In the genomic region with DNA sequence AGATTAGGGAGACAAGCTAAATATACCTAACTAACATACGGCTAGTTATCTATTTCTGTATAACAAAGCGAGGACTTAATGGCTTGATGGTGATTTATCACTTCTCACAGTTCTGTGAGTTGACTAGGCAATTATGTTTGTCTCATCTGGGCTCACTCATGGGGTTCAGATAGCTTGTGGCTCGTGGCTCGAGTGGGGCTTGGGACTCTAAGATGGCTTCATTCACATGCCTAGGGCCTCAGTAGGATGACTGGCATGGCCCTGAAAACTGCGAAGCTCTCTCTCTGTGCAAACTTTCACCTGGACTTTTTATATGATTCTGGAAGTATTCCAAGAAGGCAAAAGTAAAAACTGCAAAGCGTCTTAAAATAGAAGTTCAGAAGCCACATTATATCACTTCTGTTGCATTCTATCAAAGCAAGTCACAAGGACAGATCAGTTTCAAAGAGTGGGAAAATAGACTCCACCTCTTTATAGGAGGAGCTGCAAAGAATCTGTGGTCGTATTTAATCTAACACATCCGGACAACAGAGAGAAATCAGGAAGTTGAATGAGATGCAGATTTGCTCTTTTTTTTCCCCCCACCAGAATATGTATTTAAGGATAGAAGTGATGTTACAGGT, we compare ENCODE assay signal across 14 cellular contexts.
A peak's percentile ranks its signal among the peaks of the same experiment; 100 is the strongest.
DNase-seq lines count a peak whose midpoint lies in the region; ATAC-seq and TF ChIP-seq lines count a peak whose summit lies in the region.
"Had no signal": no experiment of that assay in that cellular context is flagged by ENCODE, and none has a peak within 500 bp of the region (broad histone marks: within the 10 kb centered on the region; RNA-seq: fewer than 3 reads in every experiment).

No MANE protein-coding gene starts in this region.

- TF ChIP-seq EP300 in suprapubic skin (IDR thresholded peaks at IDR 0.05), result no peak

- intact Hi-C loops in activated naive CD4-positive, alpha-beta T cell treated with anti-CD3 and anti-CD28 coated beads for 36 hours (cut with micrococcal nuclease), result loop anchor here (1.0 to 10.0 kb wide), 4 partner anchors 72 to 830 kb away; a partner anchor contains a TSS
- intact Hi-C loops in spleen (cut with DNase I; ENCODE audit: low total_unique reads), result loop anchor here (5.0 to 10.0 kb wide), 2 partner anchors 372 to 490 kb away; a partner anchor contains a TSS

- 44 to 56% (median 51%) methylated on average over 8 of the region's 8 CpGs for WGBS in spleen, 5 donors
- 71% methylated on average over 8 of the region's 8 CpGs for WGBS in suprapubic skin

- peaks cover 25 to 68% (median 36%) of the 10 kb centered on the region in 6 donors for H3K4me1 ChIP-seq in spleen
- H3K4me1 ChIP-seq in suprapubic skin, result peaks cover 22% of the 10 kb centered on the region

- H3K9me3 Mint-ChIP-seq in activated naive CD4-positive, alpha-beta T cell treated with anti-CD3 and anti-CD28 coated beads for 36 hours, result no peaks in the 10 kb centered on the region
- peaks cover 6% of the 10 kb centered on the region for H3K9me3 Mint-ChIP-seq in chondrocyte (ENCODE audit: low read depth)

- no peak for TF ChIP-seq CTCF in chondrocyte (IDR thresholded peaks at IDR 0.05)
- no peak for TF ChIP-seq CTCF in spleen (IDR thresholded peaks at IDR 0.05 in 8 of 11, conservative IDR thresholded peaks at IDR 0.05 in 3 of 11)
- TF ChIP-seq CTCF in suprapubic skin (IDR thresholded peaks at IDR 0.05), result no peak

- H3K36me3 ChIP-seq in spleen, result no peaks in the 10 kb centered on the region
- H3K36me3 ChIP-seq in suprapubic skin, result no peaks in the 10 kb centered on the region

- H3K27ac Mint-ChIP-seq in activated naive CD4-positive, alpha-beta T cell treated with anti-CD3 and anti-CD28 coated beads for 36 hours, result peak overlapping the region; percentile 90
- peak overlapping the region; percentile 4 for H3K27ac Mint-ChIP-seq in chondrocyte (ENCODE audit: unreplicated experiment)

- DNase-seq in activated naive CD4-positive, alpha-beta T cell treated with anti-CD3 and anti-CD28 coated beads for 36 hours, result peak; percentile 45
- DNase-seq in activated naive CD4-positive, alpha-beta T cell treated with anti-CD3 and anti-CD28 coated beads, Interleukin-2, amount 50 U/mL, for 16 hours, result no peak
- DNase-seq in RPMI7951 (ENCODE audit: low read depth), result peak; percentile 61
- no peak for DNase-seq in chondrocyte (ENCODE audit: low spot score)
- no peak for DNase-seq in spleen
- DNase-seq in suprapubic skin (ENCODE audit: low spot score in 2 of 2), result no peak
- no peak for DNase-seq in RKO (ENCODE audit: low spot score)
- DNase-seq: activated effector memory CD4-positive, alpha-beta T cell treated with Interleukin-2 at 50 U/mL for 16 hours; effector CD4-positive, alpha-beta T cell; HCEC 1CT; hippocampal formation; NCI-H1048; NCI-H524 had no signal

- H3K27me3 ChIP-seq in spleen (replicated peaks in 1 of 7) (no peaks in the 10 kb centered on the region), suprapubic skin (no peaks in the 10 kb centered on the region)

- no peaks in the 10 kb centered on the region for H3K27me3 Mint-ChIP-seq in activated naive CD4-positive, alpha-beta T cell treated with anti-CD3 and anti-CD28 coated beads for 36 hours (ENCODE audit: low read depth)
- H3K27me3 Mint-ChIP-seq in chondrocyte (ENCODE audit: low read depth), result no peaks in the 10 kb centered on the region

- H3K4me3 ChIP-seq in spleen (no peak overlapping the region), suprapubic skin (no peak overlapping the region)

- peak overlapping the region; percentile 54 for H3K4me3 Mint-ChIP-seq in activated naive CD4-positive, alpha-beta T cell treated with anti-CD3 and anti-CD28 coated beads for 36 hours
- no peak overlapping the region for H3K4me3 Mint-ChIP-seq in chondrocyte (ENCODE audit: unreplicated experiment)

- H3K9me3 ChIP-seq in spleen (no peaks in the 10 kb centered on the region), suprapubic skin (no peaks in the 10 kb centered on the region)

- peaks cover 3% of the 10 kb centered on the region for H3K36me3 Mint-ChIP-seq in activated naive CD4-positive, alpha-beta T cell treated with anti-CD3 and anti-CD28 coated beads for 36 hours (ENCODE audit: low read depth)
- H3K36me3 Mint-ChIP-seq in chondrocyte (ENCODE audit: low read depth), result no peaks in the 10 kb centered on the region

- no peak for TF ChIP-seq POLR2A in spleen (IDR thresholded peaks at IDR 0.05)
- no peak for TF ChIP-seq POLR2A in suprapubic skin (IDR thresholded peaks at IDR 0.05)

- H3K4me1 Mint-ChIP-seq in activated naive CD4-positive, alpha-beta T cell treated with anti-CD3 and anti-CD28 coated beads for 36 hours (ENCODE audit: low read depth), result peaks cover 93% of the 10 kb centered on the region
- peaks cover 78% of the 10 kb centered on the region for H3K4me1 Mint-ChIP-seq in chondrocyte (ENCODE audit: low read depth)

- CTCF ChIA-PET in activated naive CD4-positive, alpha-beta T cell treated with anti-CD3 and anti-CD28 coated beads for 36 hours (lab: Charles Lee), result interaction anchor here (0.6 to 2.7 kb wide), 25 partner anchors 10 to 493 kb away, joined by 3 to 16 read pairs (median 3); no protein-coding TSS in a partner anchor

- no peak for ATAC-seq in HG02610 (IDR thresholded peaks at IDR 0.05; ENCODE audit: unreplicated experiment)

- H3K27ac ChIP-seq in spleen (peak overlapping the region in 6 of 8 donors; percentile 30 to 72 (median 52)), suprapubic skin (no peak overlapping the region)

Comparison
In these comparisons a context has a peak if more than half of its experiments do, and no peak if none do; other contexts are left out.
1. DNase-seq: peak in activated naive CD4-positive, alpha-beta T cell treated with anti-CD3 and anti-CD28 coated beads for 36 hours (single experiment) and RPMI7951 (single experiment); none in activated naive CD4-positive, alpha-beta T cell treated with anti-CD3 and anti-CD28 coated beads, Interleukin-2, amount 50 U/mL, for 16 hours (single experiment), chondrocyte (single experiment), spleen (single experiment), suprapubic skin (0 of 2) and RKO (single experiment).